ENCODE assay signal across 8 cellular contexts in the genomic region with DNA sequence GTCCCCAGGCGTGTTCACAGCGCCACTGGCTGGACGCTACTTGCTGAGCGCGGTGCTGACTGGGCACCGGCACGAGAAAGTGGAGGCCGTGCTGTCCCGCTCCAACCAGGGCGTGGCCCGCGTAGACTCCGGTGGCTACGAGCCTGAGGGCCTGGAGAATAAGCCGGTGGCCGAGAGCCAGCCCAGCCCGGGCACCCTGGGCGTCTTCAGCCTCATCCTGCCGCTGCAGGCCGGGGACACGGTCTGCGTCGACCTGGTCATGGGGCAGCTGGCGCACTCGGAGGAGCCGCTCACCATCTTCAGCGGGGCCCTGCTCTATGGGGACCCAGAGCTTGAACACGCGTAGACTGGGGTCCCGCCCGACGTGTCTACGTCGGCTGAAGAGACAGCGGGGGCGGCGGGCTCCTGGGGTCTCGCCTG. TPM values are rescaled to one million over a fixed set of nuclear protein-coding genes. Genes with fewer than 3 reads are reported as not detected.
A peak's percentile ranks its signal among the peaks of the same experiment; 100 is the strongest.
DNase-seq lines count a peak whose midpoint lies in the region; ATAC-seq and TF ChIP-seq lines count a peak whose summit lies in the region.

No MANE protein-coding gene starts in this region.

- TF ChIP-seq POLR2A in esophagus muscularis mucosa (IDR thresholded peaks at IDR 0.05; ENCODE audit: low read depth) (no peak), suprapubic skin (IDR thresholded peaks at IDR 0.05) (no peak)

- H3K4me3 ChIP-seq in esophagus muscularis mucosa (peak overlapping the region; percentile 68 to 81 (median 72)), mucosa of descending colon (peak overlapping the region; percentile 28), suprapubic skin (peak overlapping the region; percentile 73)

- H3K36me3 ChIP-seq in esophagus muscularis mucosa (peaks cover 4 to 27% (median 14%) of the 10 kb centered on the region in 4 donors), mucosa of descending colon (ENCODE audit: low read depth) (no peaks in the 10 kb centered on the region), suprapubic skin (no peaks in the 10 kb centered on the region)

- peaks cover 25% of the 10 kb centered on the region for H3K4me1 Mint-ChIP-seq in activated CD8-positive, alpha-beta T cell treated with anti-CD3 and anti-CD28 coated beads for 36 hours (ENCODE audit: low read depth)

- CTCF ChIA-PET in activated CD8-positive, alpha-beta T cell treated with anti-CD3 and anti-CD28 coated beads for 36 hours (lab: Charles Lee), result interaction anchor here (0.7 to 4.1 kb wide), 4 partner anchors 9 to 217 kb away, joined by 3 to 20 read pairs (median 3); partner anchors contain the start of genes AGBL5 and OST4

- POLR2A ChIA-PET in activated CD8-positive, alpha-beta T cell treated with anti-CD3 and anti-CD28 coated beads for 36 hours (lab: Charles Lee), result interaction anchor here (0.9 to 6.1 kb wide), 6 partner anchors 8 to 35 kb away, joined by 3 to 40 read pairs (median 6); partner anchors contain the start of genes AGBL5 and OST4

- 2% methylated on average over 26 of the region's 38 CpGs for WGBS in esophagus muscularis mucosa
- WGBS in suprapubic skin, result 0% methylated on average over 4 of the region's 38 CpGs

- no peaks in the 10 kb centered on the region for H3K9me3 Mint-ChIP-seq in activated CD8-positive, alpha-beta T cell treated with anti-CD3 and anti-CD28 coated beads for 36 hours

- peak overlapping the region; percentile 92 to 95 (median 93) for H3K27ac ChIP-seq in esophagus muscularis mucosa (replicated peaks in 1 of 4)
- H3K27ac ChIP-seq in suprapubic skin, result peak overlapping the region; percentile 79

- intact Hi-C loops in activated CD8-positive, alpha-beta T cell treated with anti-CD3 and anti-CD28 coated beads for 36 hours (cut with micrococcal nuclease), result loop anchor here (5.0 kb wide), 1 partner anchor 123 kb away; no protein-coding TSS in a partner anchor
- intact Hi-C loops in esophagus muscularis mucosa (cut with DNase I), result loop anchor here (1.0 to 5.0 kb wide), 3 partner anchors 35 to 123 kb away; partner anchors contain the start of gene TMEM214
- intact Hi-C loops in mucosa of descending colon (cut with DNase I, micrococcal nuclease), result loop anchor here in 1 of 2 donors (10.0 kb wide), 2 partner anchors 51 to 121 kb away; partner anchors contain the start of gene TMEM214

- no peaks in the 10 kb centered on the region for H3K27me3 Mint-ChIP-seq in activated CD8-positive, alpha-beta T cell treated with anti-CD3 and anti-CD28 coated beads for 36 hours

- H3K4me3 Mint-ChIP-seq in activated CD8-positive, alpha-beta T cell treated with anti-CD3 and anti-CD28 coated beads for 36 hours, result peak overlapping the region; percentile 82

- TF ChIP-seq CTCF in LNCAP (IDR thresholded peaks at IDR 0.05), result peak; percentile 24; the same call in 1 of the 2 replicates
- TF ChIP-seq CTCF in activated CD8-positive, alpha-beta T cell treated with anti-CD3 and anti-CD28 coated beads for 36 hours (IDR thresholded peaks at IDR 0.05), result no peak
- TF ChIP-seq CTCF in esophagus muscularis mucosa (IDR thresholded peaks at IDR 0.05), result peak; percentile 62 to 74 (median 63)
- TF ChIP-seq CTCF in mucosa of descending colon (IDR thresholded peaks at IDR 0.05), result no peak
- peak in 1 of 2 donors; percentile 10 for TF ChIP-seq CTCF in suprapubic skin (IDR thresholded peaks at IDR 0.05)

- H3K4me1 ChIP-seq in esophagus muscularis mucosa (peaks cover 34 to 75% (median 67%) of the 10 kb centered on the region in 4 donors), mucosa of descending colon (ENCODE audit: low read depth) (peaks cover 33% of the 10 kb centered on the region), suprapubic skin (peaks cover 51% of the 10 kb centered on the region)

- H3K9me3 ChIP-seq in esophagus muscularis mucosa (no peaks in the 10 kb centered on the region), mucosa of descending colon (no peaks in the 10 kb centered on the region), suprapubic skin (no peaks in the 10 kb centered on the region)

- peak; percentile 7 for DNase-seq in COR-L47 (lab: John Stamatoyannopoulos, UW)
- peak; percentile 55 for DNase-seq in activated CD8-positive, alpha-beta T cell treated with anti-CD3 and anti-CD28 coated beads for 36 hours
- no peak for DNase-seq in esophagus muscularis mucosa (ENCODE audit: extremely low spot score)
- peak; percentile 80 to 87 (median 86) for DNase-seq in mucosa of descending colon
- DNase-seq in suprapubic skin (ENCODE audit: low spot score in 2 of 2), result peak in 1 of 2 donors; percentile 89

- TF ChIP-seq EP300 in esophagus muscularis mucosa (IDR thresholded peaks at IDR 0.05) (no peak), suprapubic skin (IDR thresholded peaks at IDR 0.05) (no peak)

- no peaks in the 10 kb centered on the region for H3K27me3 ChIP-seq in esophagus muscularis mucosa
- H3K27me3 ChIP-seq in suprapubic skin, result no peaks in the 10 kb centered on the region

- H3K36me3 Mint-ChIP-seq in activated CD8-positive, alpha-beta T cell treated with anti-CD3 and anti-CD28 coated beads for 36 hours (ENCODE audit: low read depth), result no peaks in the 10 kb centered on the region

- peak; percentile 1 for ATAC-seq in GM19455 (IDR thresholded peaks at IDR 0.05; ENCODE audit: unreplicated experiment)
- ATAC-seq in activated CD8-positive, alpha-beta T cell treated with anti-CD3 and anti-CD28 coated beads for 36 hours, result peak; percentile 5
- peak; percentile 62 for ATAC-seq in mucosa of descending colon
- ATAC-seq in HG02852 (IDR thresholded peaks at IDR 0.05; ENCODE audit: unreplicated experiment), result no peak

- peak overlapping the region; percentile 70 for H3K27ac Mint-ChIP-seq in activated CD8-positive, alpha-beta T cell treated with anti-CD3 and anti-CD28 coated beads for 36 hours

RNA-seq across cellular contexts. Expression of gene KHK, which starts 0.9 kb away (rescaled TPM):
- total RNA-seq in activated CD8-positive, alpha-beta T cell treated with anti-CD3 and anti-CD28 coated beads for 36 hours, result 1 to 10 TPM; 6.7 to 9.5 TPM
- total RNA-seq in esophagus muscularis mucosa (1 to 10 TPM; 1.2 to 6.3 (median 1.7) TPM), mucosa of descending colon (10 to 100 TPM in 1 of 3 donors, 1 to 10 TPM in 2; 6.3 to 14.7 (median 8.1) TPM), suprapubic skin (1 to 10 TPM; 2.8 to 6.3 (median 3.8) TPM)

RNA-seq across cellular contexts. Expression of gene EMILIN1, which starts 7.3 kb away (rescaled TPM):
- under 1 TPM; 0.61 to 0.63 TPM for total RNA-seq in activated CD8-positive, alpha-beta T cell treated with anti-CD3 and anti-CD28 coated beads for 36 hours
- total RNA-seq in esophagus muscularis mucosa (100 to 1,000 TPM; 126 to 288 (median 168) TPM), mucosa of descending colon (100 to 1,000 TPM in 1 of 3 donors, 10 to 100 TPM in 2; 12.1 to 256 (median 42.3) TPM), suprapubic skin (10 to 100 TPM in 1 of 4 donors, 1 to 10 TPM in 3; 3.0 to 13.8 (median 5.8) TPM)

RNA-seq across cellular contexts. Expression of gene OST4, which starts 14.2 kb away (rescaled TPM):
- total RNA-seq in activated CD8-positive, alpha-beta T cell treated with anti-CD3 and anti-CD28 coated beads for 36 hours, result 100 to 1,000 TPM; 257 to 262 TPM
- total RNA-seq in esophagus muscularis mucosa (100 to 1,000 TPM; 200 to 352 (median 243) TPM), mucosa of descending colon (100 to 1,000 TPM; 245 to 280 (median 254) TPM), suprapubic skin (100 to 1,000 TPM in 3 of 4 donors, 10 to 100 TPM in 1; 70.8 to 225 (median 199) TPM)

RNA-seq across cellular contexts. Expression of gene CGREF1, which starts 33.2 kb away (rescaled TPM):
- total RNA-seq in activated CD8-positive, alpha-beta T cell treated with anti-CD3 and anti-CD28 coated beads for 36 hours, result 1 to 10 TPM; 3.7 to 4.3 TPM
- total RNA-seq in esophagus muscularis mucosa, result 1 to 10 TPM in 1 of 4 donors, under 1 TPM in 2, not detected in 1; 0.50 to 1.4 (median 0.92) TPM
- total RNA-seq in mucosa of descending colon, result 1 to 10 TPM in 2 of 3 donors, under 1 TPM in 1; 0.41 to 1.9 (median 1.5) TPM
- 1 to 10 TPM; 1.1 to 4.2 (median 2.6) TPM for total RNA-seq in suprapubic skin

RNA-seq across cellular contexts. Expression of gene AGBL5, which starts 34.2 kb away (rescaled TPM):
- 10 to 100 TPM; 12.2 to 16.4 TPM for total RNA-seq in activated CD8-positive, alpha-beta T cell treated with anti-CD3 and anti-CD28 coated beads for 36 hours
- total RNA-seq in esophagus muscularis mucosa, result 10 to 100 TPM; 19.5 to 29.2 (median 24.1) TPM
- 10 to 100 TPM; 16.7 to 20.0 (median 19.2) TPM for total RNA-seq in mucosa of descending colon
- 10 to 100 TPM; 15.3 to 18.9 (median 18.5) TPM for total RNA-seq in suprapubic skin

Comparison
In these comparisons a context has a peak if more than half of its experiments do, and no peak if none do; other contexts are left out.
1. CTCF ChIP-seq: peak in LNCAP (single experiment) and esophagus muscularis mucosa (3 of 3); none in activated CD8-positive, alpha-beta T cell treated with anti-CD3 and anti-CD28 coated beads for 36 hours (single experiment) and mucosa of descending colon (single experiment).
2. Peak in every context shown above with its lines, with median percentiles within 50 percentile points of each other: H3K4me3 ChIP-seq.